ENCODE assay signal across 8 cellular contexts in genomic region chrX:153819398-153820083, GRCh38. TPM values are rescaled to one million over a fixed set of nuclear protein-coding genes. Genes with fewer than 3 reads are reported as not detected.
DNase-seq lines count a peak whose midpoint lies in the region; ATAC-seq and TF ChIP-seq lines count a peak whose summit lies in the region.

No MANE protein-coding gene starts in this region.

- no peaks in the 10 kb centered on the region for H3K27me3 ChIP-seq in tibial artery

- no peaks in the 10 kb centered on the region for H3K9me3 ChIP-seq in tibial artery

- no peaks in the 10 kb centered on the region for H3K36me3 ChIP-seq in tibial artery

- H3K27me3 Mint-ChIP-seq in activated CD4-positive, alpha-beta T cell treated with anti-CD3 and anti-CD28 coated beads, Interleukin-2, amount 10 ng/mL, durations not matched to agents 24 days and 14 days = peaks cover 14% of the 10 kb centered on the region
- no peaks in the 10 kb centered on the region for H3K27me3 Mint-ChIP-seq in activated T-helper 17 cell treated with anti-CD3 and anti-CD28 coated beads, Interleukin-2, amount 50 U/mL, for 72 hours
- peaks cover 15% of the 10 kb centered on the region for H3K27me3 Mint-ChIP-seq in HFFc6 (ENCODE audit: insufficient read depth)

- H3K27ac Mint-ChIP-seq in activated CD4-positive, alpha-beta T cell treated with anti-CD3 and anti-CD28 coated beads, Interleukin-2, amount 10 ng/mL, durations not matched to agents 24 days and 14 days = no peak overlapping the region
- no peak overlapping the region for H3K27ac Mint-ChIP-seq in activated T-helper 17 cell treated with anti-CD3 and anti-CD28 coated beads, Interleukin-2, amount 50 U/mL, for 72 hours
- H3K27ac Mint-ChIP-seq in HFFc6 = no peak overlapping the region

- no peak for ATAC-seq in activated T-helper 17 cell treated with anti-CD3 and anti-CD28 coated beads, Interleukin-2, amount 50 U/mL, for 72 hours (replicated peaks)
- peak; percentile 16 for ATAC-seq in left lobe of liver

- intact Hi-C loops in activated CD4-positive, alpha-beta T cell treated with anti-CD3 and anti-CD28 coated beads, Interleukin-2, amount 10 ng/mL, durations not matched to agents 24 days and 14 days (cut with micrococcal nuclease) = loop anchor here (5.0 kb wide), 1 partner anchor 58 kb away; no protein-coding TSS in a partner anchor
- intact Hi-C loops in tibial artery (cut with DNase I; ENCODE audit: low total_unique reads) = no loop called here

- peak overlapping the region; percentile 47 to 57 for H3K4me3 ChIP-seq in tibial artery

- H3K9me3 Mint-ChIP-seq in activated CD4-positive, alpha-beta T cell treated with anti-CD3 and anti-CD28 coated beads, Interleukin-2, amount 10 ng/mL, durations not matched to agents 24 days and 14 days = no peaks in the 10 kb centered on the region
- H3K9me3 Mint-ChIP-seq in activated T-helper 17 cell treated with anti-CD3 and anti-CD28 coated beads, Interleukin-2, amount 50 U/mL, for 72 hours = no peaks in the 10 kb centered on the region
- no peaks in the 10 kb centered on the region for H3K9me3 Mint-ChIP-seq in HFFc6

- H3K4me1 Mint-ChIP-seq in activated CD4-positive, alpha-beta T cell treated with anti-CD3 and anti-CD28 coated beads, Interleukin-2, amount 10 ng/mL, durations not matched to agents 24 days and 14 days = peaks cover 23% of the 10 kb centered on the region
- H3K4me1 Mint-ChIP-seq in activated T-helper 17 cell treated with anti-CD3 and anti-CD28 coated beads, Interleukin-2, amount 50 U/mL, for 72 hours = peaks cover 14% of the 10 kb centered on the region
- no peaks in the 10 kb centered on the region for H3K4me1 Mint-ChIP-seq in HFFc6 (ENCODE audit: low read depth)

- H3K27ac ChIP-seq in tibial artery = peak overlapping the region; percentile 22 to 43

- DNase-seq in activated CD4-positive, alpha-beta T cell treated with anti-CD3 and anti-CD28 coated beads, Interleukin-2, amount 10 ng/mL, durations not matched to agents 24 days and 14 days = no peak
- DNase-seq in activated CD4-positive, alpha-beta T cell treated with anti-CD3 and anti-CD28 coated beads for 4 hours = no peak
- DNase-seq in left lobe of liver (ENCODE audit: low spot score) (no peak), tibial artery (no peak), T-helper 9 cell (no peak), HFFc6 (no peak), NCI-H2227 (lab: John Stamatoyannopoulos, UW; ENCODE audit: unreplicated experiment) (no peak)

- peaks cover 0 to 7% (median 2%) of the 10 kb centered on the region in 4 donors for H3K4me1 ChIP-seq in tibial artery

- H3K36me3 Mint-ChIP-seq in activated CD4-positive, alpha-beta T cell treated with anti-CD3 and anti-CD28 coated beads, Interleukin-2, amount 10 ng/mL, durations not matched to agents 24 days and 14 days (ENCODE audit: low read depth) = no peaks in the 10 kb centered on the region
- H3K36me3 Mint-ChIP-seq in activated T-helper 17 cell treated with anti-CD3 and anti-CD28 coated beads, Interleukin-2, amount 50 U/mL, for 72 hours (ENCODE audit: low read depth) = no peaks in the 10 kb centered on the region
- no peaks in the 10 kb centered on the region for H3K36me3 Mint-ChIP-seq in HFFc6 (ENCODE audit: low read depth)

- TF ChIP-seq CTCF in tibial artery (IDR thresholded peaks at IDR 0.05) (no peak), HFFc6 (IDR thresholded peaks at IDR 0.05) (no peak)

- peak overlapping the region; percentile 47 for H3K4me3 Mint-ChIP-seq in activated CD4-positive, alpha-beta T cell treated with anti-CD3 and anti-CD28 coated beads, Interleukin-2, amount 10 ng/mL, durations not matched to agents 24 days and 14 days
- peak overlapping the region; percentile 68 for H3K4me3 Mint-ChIP-seq in activated T-helper 17 cell treated with anti-CD3 and anti-CD28 coated beads, Interleukin-2, amount 50 U/mL, for 72 hours
- H3K4me3 Mint-ChIP-seq in HFFc6 = no peak overlapping the region; the same call in 1 of the 2 replicates

RNA-seq across cellular contexts. Expression of gene PDZD4, which starts 10.8 kb away (rescaled TPM):
- 0.26 and 0.58 TPM in 2 replicates for total RNA-seq in activated CD4-positive, alpha-beta T cell treated with anti-CD3 and anti-CD28 coated beads, Interleukin-2, amount 10 ng/mL, durations not matched to agents 24 days and 14 days
- total RNA-seq in activated T-helper 17 cell treated with anti-CD3 and anti-CD28 coated beads, Interleukin-2, amount 50 U/mL, for 72 hours = 1 to 10 TPM; 1.3 to 8.0 TPM
- 0.91 TPM for total RNA-seq in left lobe of liver
- total RNA-seq in HFFc6 (2021; fragmentation: NEBNext Ultra II Directional; extraction: Animal tissue kit (Norgen Biotek cat#: 25700)) = not detected

RNA-seq across cellular contexts. Expression of gene SSR4, which starts 25.1 kb away (rescaled TPM):
- total RNA-seq in activated CD4-positive, alpha-beta T cell treated with anti-CD3 and anti-CD28 coated beads, Interleukin-2, amount 10 ng/mL, durations not matched to agents 24 days and 14 days = 265 and 277 TPM in 2 replicates
- 100 to 1,000 TPM; 150 to 152 TPM for total RNA-seq in activated T-helper 17 cell treated with anti-CD3 and anti-CD28 coated beads, Interleukin-2, amount 50 U/mL, for 72 hours
- 211 TPM for total RNA-seq in left lobe of liver
- total RNA-seq in HFFc6 (2021; fragmentation: NEBNext Ultra II Directional; extraction: Animal tissue kit (Norgen Biotek cat#: 25700)) = 100 to 1,000 TPM; 171 to 247 (median 182) TPM

RNA-seq across cellular contexts. Expression of gene IDH3G, which starts 25.4 kb away (rescaled TPM):
- total RNA-seq in activated CD4-positive, alpha-beta T cell treated with anti-CD3 and anti-CD28 coated beads, Interleukin-2, amount 10 ng/mL, durations not matched to agents 24 days and 14 days = 70.2 and 78.8 TPM in 2 replicates
- total RNA-seq in activated T-helper 17 cell treated with anti-CD3 and anti-CD28 coated beads, Interleukin-2, amount 50 U/mL, for 72 hours = 10 to 100 TPM; 62.0 to 82.2 TPM
- 25.4 TPM for total RNA-seq in left lobe of liver
- 10 to 100 TPM; 60.2 to 67.1 (median 62.8) TPM for total RNA-seq in HFFc6 (2021; fragmentation: NEBNext Ultra II Directional; extraction: Animal tissue kit (Norgen Biotek cat#: 25700))

RNA-seq across cellular contexts. Expression of gene SRPK3, which starts 38.7 kb away (rescaled TPM):
- not detected in 2 replicates for total RNA-seq in activated CD4-positive, alpha-beta T cell treated with anti-CD3 and anti-CD28 coated beads, Interleukin-2, amount 10 ng/mL, durations not matched to agents 24 days and 14 days
- not detected for total RNA-seq in activated T-helper 17 cell treated with anti-CD3 and anti-CD28 coated beads, Interleukin-2, amount 50 U/mL, for 72 hours
- not detected for total RNA-seq in left lobe of liver
- under 1 TPM; 0.14 to 0.51 (median 0.27) TPM for total RNA-seq in HFFc6 (2021; fragmentation: NEBNext Ultra II Directional; extraction: Animal tissue kit (Norgen Biotek cat#: 25700))

RNA-seq across cellular contexts. Expression of gene PLXNB3, which starts 55.5 kb away (rescaled TPM):
- 0.43 and 0.49 TPM in 2 replicates for total RNA-seq in activated CD4-positive, alpha-beta T cell treated with anti-CD3 and anti-CD28 coated beads, Interleukin-2, amount 10 ng/mL, durations not matched to agents 24 days and 14 days
- 1 to 10 TPM in 1 of 2 donors, under 1 TPM in 1; 0.45 to 7.9 TPM for total RNA-seq in activated T-helper 17 cell treated with anti-CD3 and anti-CD28 coated beads, Interleukin-2, amount 50 U/mL, for 72 hours
- 1.4 TPM for total RNA-seq in left lobe of liver
- 10 to 100 TPM; 13.2 to 33.4 (median 15.8) TPM for total RNA-seq in HFFc6 (2021; fragmentation: NEBNext Ultra II Directional; extraction: Animal tissue kit (Norgen Biotek cat#: 25700))
